In genomic region chr1:20100632-20101355, GRCh38 we compare ENCODE assay signal across 9 cellular contexts. TPM values are rescaled to one million over a fixed set of nuclear protein-coding genes. Genes with fewer than 3 reads are reported as not detected.
DNase-seq lines count a peak whose midpoint lies in the region; TF ChIP-seq lines count a peak whose summit lies in the region.
"Had no signal": no experiment of that assay in that cellular context is flagged by ENCODE, and none has a peak within 500 bp of the region (broad histone marks: within the 10 kb centered on the region; RNA-seq: fewer than 3 reads in every experiment).

No MANE protein-coding gene starts in this region.

- TF ChIP-seq CTCF in fibroblast of pulmonary artery (IDR thresholded peaks at IDR 0.05; ENCODE audit: low read length, missing control alignments): peak; percentile 77
- TF ChIP-seq CTCF in neural progenitor cell (IDR thresholded peaks at IDR 0.05): peak; percentile 73

- H3K36me3 ChIP-seq in neural progenitor cell: no peaks in the 10 kb centered on the region

- CTCF ChIA-PET in activated CD4-positive, alpha-beta memory T cell treated with anti-CD3 and anti-CD28 coated beads, Interleukin-2, amount 10 ng/mL, durations not matched to agents 7 days and 5 days (lab: Charles Lee): interaction anchor here (1.2 to 1.5 kb wide), 3 partner anchors 52 to 112 kb away, joined by 3 to 11 read pairs (median 8); no protein-coding TSS in a partner anchor

- H2AFZ ChIP-seq in neural progenitor cell (replicated peaks): no peak overlapping the region

- no peaks in the 10 kb centered on the region for H3K27me3 ChIP-seq in neural progenitor cell

- H3K4me3 ChIP-seq in fibroblast of pulmonary artery (replicated peaks; ENCODE audit: low read depth, low read length) (no peak overlapping the region), neural progenitor cell (no peak overlapping the region)

- H3K9me3 ChIP-seq in neural progenitor cell (ENCODE audit: low read depth): no peaks in the 10 kb centered on the region

- H3K4me3 Mint-ChIP-seq in activated CD4-positive, alpha-beta memory T cell treated with anti-CD3 and anti-CD28 coated beads, Interleukin-2, amount 10 ng/mL, durations not matched to agents 7 days and 5 days: no peak overlapping the region
- no peak overlapping the region for H3K4me3 Mint-ChIP-seq in neural progenitor cell
- H3K4me3 Mint-ChIP-seq: stimulated activated naive CD8-positive, alpha-beta T cell treated with anti-CD3 and anti-CD28 coated beads, Interleukin-15, Interleukin-2, amounts not matched to agents 100 ng/mL and 50 ng/mL, for 24 hours had no signal

- no peaks in the 10 kb centered on the region for H3F3A ChIP-seq in neural progenitor cell (ENCODE audit: low read depth)

- no peak overlapping the region for H3K9ac ChIP-seq in neural progenitor cell

- no peaks in the 10 kb centered on the region for H3K27me3 Mint-ChIP-seq in activated CD4-positive, alpha-beta memory T cell treated with anti-CD3 and anti-CD28 coated beads, Interleukin-2, amount 10 ng/mL, durations not matched to agents 7 days and 5 days
- peaks cover 7% of the 10 kb centered on the region for H3K27me3 Mint-ChIP-seq in neural progenitor cell (ENCODE audit: insufficient read depth, low read depth)

- H3K36me3 Mint-ChIP-seq in activated CD4-positive, alpha-beta memory T cell treated with anti-CD3 and anti-CD28 coated beads, Interleukin-2, amount 10 ng/mL, durations not matched to agents 7 days and 5 days (ENCODE audit: low read depth): no peaks in the 10 kb centered on the region
- no peaks in the 10 kb centered on the region for H3K36me3 Mint-ChIP-seq in neural progenitor cell

- H3K4me2 ChIP-seq in neural progenitor cell: no peak overlapping the region

- DNase-seq in activated gamma-delta T cell treated with Interleukin-2 at 50 U/mL for 16 hours: peak; percentile 5
- DNase-seq in activated gamma-delta T cell (lab: John Stamatoyannopoulos, UW): no peak
- peak; percentile 39 for DNase-seq in NCI-H1105 treated with DMSO at 0.1 percent for 48 hours (lab: John Stamatoyannopoulos, UW)
- peak; percentile 22 for DNase-seq in activated CD4-positive, alpha-beta memory T cell treated with anti-CD3 and anti-CD28 coated beads, Interleukin-2, amount 10 ng/mL, durations not matched to agents 7 days and 5 days
- DNase-seq in fibroblast of pulmonary artery (ENCODE audit: low read depth): peak; percentile 74
- peak; percentile 73 for DNase-seq in neural progenitor cell (ENCODE audit: low spot score)
- DNase-seq in activated CD4-positive, CD25-positive, alpha-beta regulatory T cell treated with anti-CD3 and anti-CD28 coated beads, Interleukin-2, amount 50 U/mL, for 72 hours: no peak
- no peak for DNase-seq in SK-N-DZ (ENCODE audit: low spot score)

- H3K4me1 Mint-ChIP-seq in activated CD4-positive, alpha-beta memory T cell treated with anti-CD3 and anti-CD28 coated beads, Interleukin-2, amount 10 ng/mL, durations not matched to agents 7 days and 5 days: peaks cover 10% of the 10 kb centered on the region
- H3K4me1 Mint-ChIP-seq in neural progenitor cell: no peaks in the 10 kb centered on the region

- H3K27ac Mint-ChIP-seq in activated CD4-positive, alpha-beta memory T cell treated with anti-CD3 and anti-CD28 coated beads, Interleukin-2, amount 10 ng/mL, durations not matched to agents 7 days and 5 days: no peak overlapping the region
- no peak overlapping the region for H3K27ac Mint-ChIP-seq in neural progenitor cell
- H3K27ac Mint-ChIP-seq: stimulated activated naive CD8-positive, alpha-beta T cell treated with anti-CD3 and anti-CD28 coated beads, Interleukin-15, Interleukin-2, amounts not matched to agents 100 ng/mL and 50 ng/mL, for 24 hours had no signal

- H3K4me1 ChIP-seq in neural progenitor cell: no peaks in the 10 kb centered on the region

- POLR2A ChIA-PET in activated CD4-positive, alpha-beta memory T cell treated with anti-CD3 and anti-CD28 coated beads, Interleukin-2, amount 10 ng/mL, durations not matched to agents 7 days and 5 days (lab: Charles Lee): no interaction called here

- no peaks in the 10 kb centered on the region for H4K20me1 ChIP-seq in neural progenitor cell (ENCODE audit: low read depth)

- H3K27ac ChIP-seq in neural progenitor cell: no peak overlapping the region

- H3K9me3 Mint-ChIP-seq in activated CD4-positive, alpha-beta memory T cell treated with anti-CD3 and anti-CD28 coated beads, Interleukin-2, amount 10 ng/mL, durations not matched to agents 7 days and 5 days: no peaks in the 10 kb centered on the region
- peaks cover 16% of the 10 kb centered on the region for H3K9me3 Mint-ChIP-seq in neural progenitor cell
- H3K9me3 Mint-ChIP-seq: stimulated activated naive CD8-positive, alpha-beta T cell treated with anti-CD3 and anti-CD28 coated beads, Interleukin-15, Interleukin-2, amounts not matched to agents 100 ng/mL and 50 ng/mL, for 24 hours had no signal

- H3K79me2 ChIP-seq in neural progenitor cell (ENCODE audit: low read depth): no peaks in the 10 kb centered on the region

RNA-seq across cellular contexts. Expression of gene PLA2G2D, which starts 18.5 kb away (rescaled TPM):
- total RNA-seq in activated CD4-positive, alpha-beta memory T cell treated with anti-CD3 and anti-CD28 coated beads, Interleukin-2, amount 10 ng/mL, durations not matched to agents 7 days and 5 days: not detected
- not detected in 2 replicates for total RNA-seq in neural progenitor cell (ENCODE audit: low replicate concordance)
- not detected in 2 replicates for polyA plus RNA-seq in SK-N-DZ (2014; cell fraction: cytosol; rRNA removed)
- not detected in 2 replicates for polyA plus RNA-seq in SK-N-DZ (2014; cell fraction: nucleus; rRNA removed)

RNA-seq across cellular contexts. Expression of gene PLA2G5, which starts 30.8 kb away (rescaled TPM):
- not detected for total RNA-seq in activated CD4-positive, alpha-beta memory T cell treated with anti-CD3 and anti-CD28 coated beads, Interleukin-2, amount 10 ng/mL, durations not matched to agents 7 days and 5 days
- not detected in 2 replicates for total RNA-seq in neural progenitor cell (ENCODE audit: low replicate concordance)
- polyA plus RNA-seq in SK-N-DZ (2014; cell fraction: cytosol; rRNA removed): not detected in 2 replicates
- not detected in 2 replicates for polyA plus RNA-seq in SK-N-DZ (2014; cell fraction: nucleus; rRNA removed)

RNA-seq across cellular contexts. Expression of gene PLA2G2F, which starts 38.3 kb away (rescaled TPM):
- not detected for total RNA-seq in activated CD4-positive, alpha-beta memory T cell treated with anti-CD3 and anti-CD28 coated beads, Interleukin-2, amount 10 ng/mL, durations not matched to agents 7 days and 5 days
- total RNA-seq in neural progenitor cell (ENCODE audit: low replicate concordance): not detected in 2 replicates
- polyA plus RNA-seq in SK-N-DZ (2014; cell fraction: cytosol; rRNA removed): not detected in 2 replicates
- not detected in 2 replicates for polyA plus RNA-seq in SK-N-DZ (2014; cell fraction: nucleus; rRNA removed)

Comparison
In these comparisons a context has a peak if more than half of its experiments do, and no peak if none do; other contexts are left out.
1. DNase-seq: peak in activated gamma-delta T cell treated with Interleukin-2 at 50 U/mL for 16 hours (single experiment), NCI-H1105 treated with DMSO at 0.1 percent for 48 hours (single experiment), activated CD4-positive, alpha-beta memory T cell treated with anti-CD3 and anti-CD28 coated beads, Interleukin-2, amount 10 ng/mL, durations not matched to agents 7 days and 5 days (single experiment), fibroblast of pulmonary artery (single experiment) and neural progenitor cell (single experiment); none in activated gamma-delta T cell (single experiment), activated CD4-positive, CD25-positive, alpha-beta regulatory T cell treated with anti-CD3 and anti-CD28 coated beads, Interleukin-2, amount 50 U/mL, for 72 hours (single experiment) and SK-N-DZ (single experiment).